In the genomic region with DNA sequence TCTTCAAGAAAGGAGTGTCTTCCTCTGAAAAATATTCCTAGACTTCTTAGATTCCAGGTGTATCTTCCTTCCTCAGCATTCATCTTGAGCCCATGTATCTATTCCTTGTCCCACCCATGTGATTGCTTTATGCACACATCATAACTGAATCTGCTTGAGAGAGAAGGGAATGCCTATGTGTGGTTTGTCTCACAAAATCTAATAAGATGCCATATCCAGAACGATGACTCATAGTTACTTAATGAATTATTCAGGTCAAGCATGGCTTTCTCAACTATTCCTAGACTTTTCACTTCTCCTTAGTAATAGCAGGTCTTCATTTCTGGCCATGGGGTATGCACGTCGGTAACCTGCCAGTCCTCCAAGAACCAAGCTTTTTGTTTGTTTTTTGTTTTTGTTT, we compare ENCODE assay signal across 1 cellular context.
TF ChIP-seq lines count a peak whose summit lies in the region.

No MANE protein-coding gene starts in this region.

TF ChIP-seq in HepG2, 621 proteins besides CTCF, POLR2A, EP300 and RAD21 (continued from another document):
- TF ChIP-seq, protein P1, sequence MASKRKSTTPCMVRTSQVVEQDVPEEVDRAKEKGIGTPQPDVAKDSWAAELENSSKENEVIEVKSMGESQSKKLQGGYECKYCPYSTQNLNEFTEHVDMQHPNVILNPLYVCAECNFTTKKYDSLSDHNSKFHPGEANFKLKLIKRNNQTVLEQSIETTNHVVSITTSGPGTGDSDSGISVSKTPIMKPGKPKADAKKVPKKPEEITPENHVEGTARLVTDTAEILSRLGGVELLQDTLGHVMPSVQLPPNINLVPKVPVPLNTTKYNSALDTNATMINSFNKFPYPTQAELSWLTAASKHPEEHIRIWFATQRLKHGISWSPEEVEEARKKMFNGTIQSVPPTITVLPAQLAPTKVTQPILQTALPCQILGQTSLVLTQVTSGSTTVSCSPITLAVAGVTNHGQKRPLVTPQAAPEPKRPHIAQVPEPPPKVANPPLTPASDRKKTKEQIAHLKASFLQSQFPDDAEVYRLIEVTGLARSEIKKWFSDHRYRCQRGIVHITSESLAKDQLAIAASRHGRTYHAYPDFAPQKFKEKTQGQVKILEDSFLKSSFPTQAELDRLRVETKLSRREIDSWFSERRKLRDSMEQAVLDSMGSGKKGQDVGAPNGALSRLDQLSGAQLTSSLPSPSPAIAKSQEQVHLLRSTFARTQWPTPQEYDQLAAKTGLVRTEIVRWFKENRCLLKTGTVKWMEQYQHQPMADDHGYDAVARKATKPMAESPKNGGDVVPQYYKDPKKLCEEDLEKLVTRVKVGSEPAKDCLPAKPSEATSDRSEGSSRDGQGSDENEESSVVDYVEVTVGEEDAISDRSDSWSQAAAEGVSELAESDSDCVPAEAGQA (IDR thresholded peaks at IDR 0.05; ENCODE audit: low read depth) = no peak
- TF ChIP-seq, protein P1 (CRISPR knock-in tag; IDR thresholded peaks at IDR 0.05; ENCODE audit: borderline replicate concordance) = no peak
- TF ChIP-seq IKZF4 (CRISPR knock-in tag; IDR thresholded peaks at IDR 0.05; ENCODE audit: borderline replicate concordance, low read depth, not compliant biosample characterization) (no peak), ZNF772 (CRISPR knock-in tag; IDR thresholded peaks at IDR 0.05) (no peak), RBAK (CRISPR knock-in tag; IDR thresholded peaks at IDR 0.05) (no peak)
